Comparison of ENCODE assay signal across 9 cellular contexts in the genomic region with DNA sequence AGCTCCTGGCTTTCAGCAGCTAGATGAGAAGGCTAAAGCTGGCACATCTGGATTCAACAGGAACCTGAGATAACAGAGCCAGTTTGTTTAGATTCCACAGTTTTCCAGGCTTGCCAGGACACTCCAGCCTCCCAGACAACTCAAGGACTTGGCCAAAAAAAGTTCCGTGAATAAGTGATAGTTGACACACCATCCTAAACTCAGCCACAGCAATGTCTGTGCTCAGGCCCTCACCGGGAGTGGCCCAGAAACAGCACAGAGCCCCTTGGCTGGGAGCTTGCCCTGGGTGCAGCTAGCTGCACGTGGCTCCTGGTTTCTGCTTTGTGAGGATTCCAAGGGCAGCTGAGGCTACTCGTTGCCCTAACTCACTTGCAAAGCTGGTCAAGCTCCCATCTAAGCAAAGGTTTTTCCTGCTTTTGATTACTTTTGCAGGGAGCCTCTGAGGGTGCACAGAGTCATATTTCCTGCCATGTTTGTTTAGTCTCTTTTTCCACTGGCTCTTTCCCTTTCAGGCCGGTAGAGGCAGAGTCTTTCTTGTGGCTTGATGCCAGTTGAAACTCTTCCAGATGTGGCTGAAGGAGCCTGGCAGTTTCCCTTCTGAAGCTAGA.
A peak's percentile ranks its signal among the peaks of the same experiment; 100 is the strongest.
DNase-seq lines count a peak whose midpoint lies in the region; ATAC-seq and TF ChIP-seq lines count a peak whose summit lies in the region.
"Had no signal": no experiment of that assay in that cellular context is flagged by ENCODE, and none has a peak within 500 bp of the region (broad histone marks: within the 10 kb centered on the region; RNA-seq: fewer than 3 reads in every experiment).

No MANE protein-coding gene starts in this region.

- intact Hi-C loops in sciatic nerve (cut with DNase I): no loop called here

- H3K27me3 ChIP-seq in gastroesophageal sphincter: no peaks in the 10 kb centered on the region
- H3K27me3 ChIP-seq: tibial nerve had no signal

- peak overlapping the region in 3 of 4 donors; percentile 20 to 54 (median 36) for H3K27ac ChIP-seq in gastroesophageal sphincter
- H3K27ac ChIP-seq: tibial nerve had no signal

- no peak for TF ChIP-seq EP300 in gastroesophageal sphincter (IDR thresholded peaks at IDR 0.05)

- H3K9me3 ChIP-seq in gastroesophageal sphincter: no peaks in the 10 kb centered on the region
- H3K9me3 ChIP-seq: tibial nerve had no signal

- TF ChIP-seq POLR2A in gastroesophageal sphincter (IDR thresholded peaks at IDR 0.05): no peak

- peak in 3 of 4 experiments; percentile 45 to 57 (median 50) for TF ChIP-seq CTCF in gastroesophageal sphincter (IDR thresholded peaks at IDR 0.05)

- no peak overlapping the region for H3K4me3 ChIP-seq in gastroesophageal sphincter
- H3K4me3 ChIP-seq: tibial nerve had no signal

- H3K4me1 ChIP-seq in gastroesophageal sphincter: peaks cover 4 to 18% (median 11%) of the 10 kb centered on the region in 3 donors

- ATAC-seq in gastroesophageal sphincter (peak; percentile 67), sciatic nerve (peak; percentile 65)

- no peaks in the 10 kb centered on the region for H3K36me3 ChIP-seq in gastroesophageal sphincter
- H3K36me3 ChIP-seq: tibial nerve had no signal

- WGBS in gastroesophageal sphincter (ENCODE audit: low coverage in 1 of 2), 2 donors: 0% methylated on average over 3 to 5 of the region's 5 CpGs

- DNase-seq in GM03348 (ENCODE audit: low spot score): peak; percentile 77
- DNase-seq in RPMI7951 (ENCODE audit: low read depth): peak; percentile 60
- DNase-seq in sciatic nerve (ENCODE audit: low spot score): no peak
- no peak for DNase-seq in activated T-cell treated with anti-CD3 and anti-CD28 coated beads, Interleukin-2, amount 50 U/mL, for 1 hour
- no peak for DNase-seq in effector CD4-positive, alpha-beta T cell
- DNase-seq in NOMO-1 (lab: John Stamatoyannopoulos, UW; ENCODE audit: unreplicated experiment in 2 of 2): no peak
- no peak for DNase-seq in activated gamma-delta T cell treated with Interleukin-2 at 50 U/mL for 16 hours

Comparison
In these comparisons a context has a peak if more than half of its experiments do, and no peak if none do; other contexts are left out.
1. DNase-seq: peak in GM03348 (single experiment) and RPMI7951 (single experiment); none in sciatic nerve (single experiment), activated T-cell treated with anti-CD3 and anti-CD28 coated beads, Interleukin-2, amount 50 U/mL, for 1 hour (single experiment), effector CD4-positive, alpha-beta T cell (single experiment), NOMO-1 (0 of 2) and activated gamma-delta T cell treated with Interleukin-2 at 50 U/mL for 16 hours (single experiment).